Comparison of ENCODE assay signal across 15 cellular contexts in the genomic region with DNA sequence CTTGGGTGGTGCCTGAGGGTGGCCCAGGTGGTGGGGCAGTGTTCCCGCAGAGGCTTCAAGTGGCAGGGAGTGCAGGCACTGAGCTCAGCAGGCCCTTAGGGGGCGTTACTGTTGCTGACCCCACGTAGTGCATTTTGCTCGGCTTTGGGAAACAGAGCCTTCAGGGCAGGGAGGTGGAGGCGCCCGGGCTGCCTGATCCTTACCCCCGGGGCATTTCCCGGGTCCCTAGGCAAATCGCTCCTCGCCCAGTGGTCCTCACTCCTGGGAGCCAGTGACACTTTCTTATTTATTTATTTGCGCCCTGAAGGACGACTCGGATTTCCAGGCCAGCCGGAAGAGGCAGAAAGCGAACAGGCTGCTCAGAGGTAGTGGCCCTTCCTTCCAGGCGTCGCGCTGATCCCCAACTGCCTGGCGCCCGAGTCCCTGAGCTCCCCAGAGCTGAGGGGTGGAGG. TPM values are rescaled to one million over a fixed set of nuclear protein-coding genes. Genes with fewer than 3 reads are reported as not detected.
DNase-seq lines count a peak whose midpoint lies in the region; ATAC-seq and TF ChIP-seq lines count a peak whose summit lies in the region.
"Had no signal": no experiment of that assay in that cellular context is flagged by ENCODE, and none has a peak within 500 bp of the region (broad histone marks: within the 10 kb centered on the region; RNA-seq: fewer than 3 reads in every experiment).

No MANE protein-coding gene starts in this region.

- H3K9me3 ChIP-seq in RWPE2 (ENCODE audit: severe bottlenecking): no peaks in the 10 kb centered on the region
- no peaks in the 10 kb centered on the region for H3K9me3 ChIP-seq in iPS-20b (ENCODE audit: insufficient read depth, low read depth, low read length)
- H3K9me3 ChIP-seq: breast epithelium had no signal

- H3K27ac ChIP-seq in RWPE2 (ENCODE audit: poor library complexity, severe bottlenecking) (no peak overlapping the region), iPS-20b (ENCODE audit: low read length) (no peak overlapping the region)
- H3K27ac ChIP-seq: breast epithelium, SK-N-MC had no signal

- intact Hi-C loops in posterior cingulate gyrus (cut with DNase I) (no loop called here), sciatic nerve (cut with DNase I) (loop anchor here (5.0 kb wide), 1 partner anchor 1138 kb away; no protein-coding TSS in a partner anchor)

- no peaks in the 10 kb centered on the region for H3K36me3 ChIP-seq in RWPE2 (ENCODE audit: low read depth)
- no peaks in the 10 kb centered on the region for H3K36me3 ChIP-seq in iPS-20b (ENCODE audit: insufficient read depth, low read depth, low read length)
- H3K36me3 ChIP-seq: breast epithelium had no signal

- in situ Hi-C loops in KBM-7 (cut with MboI; ENCODE audit: low pct_unique_long_range_greater_than_20kb, low sequenced_read_pairs): no loop called here

- H3K4me1 ChIP-seq in RWPE2 (ENCODE audit: insufficient read depth, poor library complexity, severe bottlenecking): no peaks in the 10 kb centered on the region
- peaks cover 21% of the 10 kb centered on the region; the same call in 1 of the 2 replicates for H3K4me1 ChIP-seq in iPS-20b (ENCODE audit: insufficient read depth, low read length)
- H3K4me1 ChIP-seq: breast epithelium had no signal

- peaks cover 96% of the 10 kb centered on the region for H3K27me3 ChIP-seq in RWPE2 (ENCODE audit: insufficient read depth, poor library complexity, severe bottlenecking)
- H3K27me3 ChIP-seq in iPS-20b (ENCODE audit: insufficient read depth, low read length): peaks cover 66% of the 10 kb centered on the region

- H3K9ac ChIP-seq in iPS-20b (ENCODE audit: low read depth, low read length): peak overlapping the region; percentile 78; the same call in 1 of the 2 replicates

- H3K4me3 ChIP-seq in GM12864 (ENCODE audit: low read depth, low read length) (no peak overlapping the region), RWPE2 (ENCODE audit: severe bottlenecking) (no peak overlapping the region), iPS-20b (ENCODE audit: low read length) (peak overlapping the region; percentile 77)
- H3K4me3 ChIP-seq: breast epithelium had no signal

- DNase-seq in AG08396 (ENCODE audit: low spot score): peak; percentile 7
- no peak for DNase-seq in GM12864 (ENCODE audit: low read depth)
- DNase-seq in RWPE2 (ENCODE audit: low spot score): no peak
- no peak for DNase-seq in posterior cingulate gyrus
- no peak for DNase-seq in sciatic nerve (ENCODE audit: low spot score)
- DNase-seq in KBM-7: no peak
- DNase-seq: NCI-H226; stimulated activated CD4-positive, alpha-beta T cell treated with anti-CD3 and anti-CD28 coated beads, Interleukin-1b, Interleukin-23, amount 100 ng/mL, for 48 hours; stimulated activated naive CD4-positive, alpha-beta T cell treated with Interleukin-2 at 50 U/mL for 16 hours had no signal

- ATAC-seq in RWPE2 (ENCODE audit: low read depth) (no peak), sciatic nerve (no peak), GM21367 (IDR thresholded peaks at IDR 0.05; ENCODE audit: unreplicated experiment) (no peak)

- TF ChIP-seq CTCF in GM12864 (IDR thresholded peaks at IDR 0.05; ENCODE audit: low read depth, low read length, missing control alignments): peak; percentile 16
- TF ChIP-seq CTCF in RWPE2 (IDR thresholded peaks at IDR 0.05; ENCODE audit: poor library complexity, severe bottlenecking): peak; percentile 19

RNA-seq across cellular contexts. Expression of a gene that starts 10.1 kb away (rescaled TPM):
- not detected for total RNA-seq in sciatic nerve
- total RNA-seq: breast epithelium, epithelial cell of proximal tubule, LHCN-M2 had no signal
